In the genomic region with DNA sequence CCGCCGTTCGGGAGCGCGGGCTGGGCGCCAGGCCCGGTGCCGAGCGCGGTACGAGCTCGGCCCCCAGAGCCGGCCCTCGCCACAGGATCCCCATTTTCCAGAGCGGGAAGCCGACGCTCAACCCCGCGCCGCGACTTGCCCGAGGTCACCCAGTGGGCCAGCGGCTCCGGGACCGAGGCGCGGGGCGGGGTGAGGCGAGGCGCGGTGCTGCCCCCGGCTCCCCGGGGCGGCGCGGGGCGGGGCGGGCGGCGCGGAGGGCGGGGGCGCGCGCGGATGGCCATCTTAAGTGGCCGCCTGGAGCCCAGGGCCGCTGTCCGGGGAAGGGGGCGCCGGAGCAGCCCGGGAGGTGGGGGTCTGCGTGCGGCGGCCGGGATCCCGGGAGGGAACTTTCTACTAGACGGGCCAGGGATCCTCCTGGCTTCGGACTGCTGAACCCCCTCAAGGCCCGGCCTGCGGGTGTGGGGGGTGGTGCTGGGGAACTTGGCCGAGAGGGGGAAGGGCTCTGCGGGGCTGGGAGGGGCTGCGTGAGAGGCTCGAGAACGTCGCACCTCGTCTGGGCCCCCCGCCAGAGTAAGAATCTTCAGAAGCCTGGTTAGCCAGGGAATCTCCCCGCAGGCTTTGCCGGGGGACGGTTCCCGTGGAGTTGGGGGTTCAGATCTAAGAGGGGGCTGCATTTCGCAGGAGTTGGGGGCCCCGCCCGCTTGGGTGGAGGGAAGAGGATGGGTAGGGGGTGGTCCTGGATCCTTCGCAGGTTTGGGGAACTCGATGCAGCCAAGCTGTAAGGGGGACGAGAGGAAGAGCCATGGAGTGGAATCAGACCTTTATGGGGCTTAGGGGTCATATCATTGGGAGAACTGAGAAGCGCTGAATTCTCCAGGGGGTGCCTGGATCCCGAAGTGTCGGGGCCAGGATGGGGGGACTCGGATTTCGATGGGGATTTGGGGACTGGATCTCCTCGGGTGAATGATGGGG, we compare ENCODE assay signal across 8 cellular contexts. TPM values are rescaled to one million over a fixed set of nuclear protein-coding genes. Genes with fewer than 3 reads are reported as not detected.
DNase-seq lines count a peak whose midpoint lies in the region; ATAC-seq and TF ChIP-seq lines count a peak whose summit lies in the region.

No MANE protein-coding gene starts in this region.

- ATAC-seq in GM21526 (IDR thresholded peaks at IDR 0.05; ENCODE audit: low FRiP score, unreplicated experiment), result peak; percentile 45
- ATAC-seq in body of pancreas, result peak; percentile 73

- peak in 2 of 3 donors; percentile 42 to 53 for TF ChIP-seq POLR2A in body of pancreas (IDR thresholded peaks at IDR 0.05)

- DNase-seq in EH (ENCODE audit: low read depth) (peak; percentile 77), T-helper 2 cell (peak; percentile 26 to 77 (median 39)), body of pancreas (peak in 3 of 4 donors; percentile 59 to 81 (median 75)), smooth muscle cell of the brain vasculature (ENCODE audit: low read depth, low spot score) (peak; percentile 18), amniotic stem cell (lab: John Stamatoyannopoulos, UW) (no peak)

- no peak for TF ChIP-seq CTCF in body of pancreas (IDR thresholded peaks at IDR 0.05)

- intact Hi-C loops in body of pancreas (cut with DNase I), result no loop called here

- 0 to 1% methylated on average over 13 to 70 of the region's 85 CpGs for WGBS in body of pancreas, 2 donors

- H3K9ac ChIP-seq in HUES48 (ENCODE audit: low read depth, low read length) (peak overlapping the region; percentile 67), iPS-20b (ENCODE audit: low read depth, low read length) (peak overlapping the region; percentile 96)

- H3K27ac ChIP-seq in HUES48 (ENCODE audit: low read depth, low read length), result peak overlapping the region; percentile 89
- H3K27ac ChIP-seq in body of pancreas, result peak overlapping the region; percentile 82 to 99 (median 96)
- H3K27ac ChIP-seq in iPS-20b (ENCODE audit: low read length), result no peak overlapping the region

- H3K9me3 ChIP-seq in HUES48 (ENCODE audit: control insufficient read depth, insufficient read depth, low read length) (no peaks in the 10 kb centered on the region), body of pancreas (no peaks in the 10 kb centered on the region), iPS-20b (ENCODE audit: insufficient read depth, low read depth, low read length) (no peaks in the 10 kb centered on the region)

- H3K27me3 ChIP-seq in HUES48 (ENCODE audit: control insufficient read depth, insufficient read depth, low read length) (no peaks in the 10 kb centered on the region), body of pancreas (no peaks in the 10 kb centered on the region), iPS-20b (ENCODE audit: insufficient read depth, low read length) (no peaks in the 10 kb centered on the region; the same call in 1 of the 2 replicates)

- peaks cover 14% of the 10 kb centered on the region for H3K36me3 ChIP-seq in HUES48 (ENCODE audit: control insufficient read depth, insufficient read depth, low read length)
- peaks cover 0 to 3% of the 10 kb centered on the region in 2 donors for H3K36me3 ChIP-seq in body of pancreas (replicated peaks in 1 of 2; ENCODE audit: insufficient read depth in 1 of 2, low read depth in 2 of 2)
- peaks cover 24% of the 10 kb centered on the region for H3K36me3 ChIP-seq in iPS-20b (ENCODE audit: insufficient read depth, low read depth, low read length)

- H3K4me3 ChIP-seq in HUES48 (ENCODE audit: low read depth, low read length), result peak overlapping the region; percentile 88
- H3K4me3 ChIP-seq in body of pancreas, result peak overlapping the region; percentile 33 to 60
- H3K4me3 ChIP-seq in iPS-20b (ENCODE audit: low read length), result peak overlapping the region; percentile 97

- peaks cover 12% of the 10 kb centered on the region for H3K4me1 ChIP-seq in HUES48 (ENCODE audit: control insufficient read depth, insufficient read depth, low read length)
- H3K4me1 ChIP-seq in body of pancreas, result peaks cover 21% of the 10 kb centered on the region
- peaks cover 15% of the 10 kb centered on the region for H3K4me1 ChIP-seq in iPS-20b (ENCODE audit: insufficient read depth, low read length)

RNA-seq across cellular contexts. Expression of a gene that starts 0.7 kb away (rescaled TPM):
- 10 to 100 TPM; 47.2 to 53.7 TPM for total RNA-seq in body of pancreas

RNA-seq across cellular contexts. Expression of a gene that starts 7.3 kb away (rescaled TPM):
- total RNA-seq in body of pancreas, result 10 to 100 TPM; 11.4 to 49.1 TPM

RNA-seq across cellular contexts. Expression of a gene that starts 20.1 kb away (rescaled TPM):
- not detected for total RNA-seq in body of pancreas

RNA-seq across cellular contexts. Expression of a gene that starts 32.0 kb away (rescaled TPM):
- total RNA-seq in body of pancreas, result 1 to 10 TPM in 1 of 2 donors, under 1 TPM in 1; 0.52 to 3.0 TPM

Comparison
In these comparisons a context has a peak if more than half of its experiments do, and no peak if none do; other contexts are left out.
1. H3K4me3 ChIP-seq: peak in every context shown above with its lines; median percentile 97 in iPS-20b; 88 in HUES48; 46 in body of pancreas.